Comparison of ENCODE assay signal across 1 cellular context in the genomic region with DNA sequence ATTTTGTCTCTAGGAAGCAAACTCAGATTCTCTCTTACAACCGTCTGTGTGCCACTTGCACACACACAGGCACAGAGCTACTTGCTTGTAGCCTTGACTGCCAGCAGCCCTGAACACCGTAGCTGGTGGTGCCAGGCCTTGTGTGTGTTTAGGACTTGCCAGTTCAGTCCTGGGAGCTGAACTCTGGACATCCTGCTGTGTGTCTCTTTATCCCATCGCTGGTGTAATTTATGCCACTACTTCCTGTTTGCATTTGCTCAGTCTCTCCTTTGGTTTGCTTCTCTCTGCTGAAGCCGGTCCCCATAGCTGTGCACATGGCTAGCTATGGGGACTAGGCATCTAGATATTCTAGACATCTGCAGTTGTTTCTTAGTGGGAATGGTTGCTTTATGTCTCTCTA.
TF ChIP-seq lines count a peak whose summit lies in the region.

No MANE protein-coding gene starts in this region.

TF ChIP-seq in HepG2, 621 proteins besides CTCF, POLR2A, EP300 and RAD21 (continued from another document and continues in another):
- TF ChIP-seq, protein P1, sequence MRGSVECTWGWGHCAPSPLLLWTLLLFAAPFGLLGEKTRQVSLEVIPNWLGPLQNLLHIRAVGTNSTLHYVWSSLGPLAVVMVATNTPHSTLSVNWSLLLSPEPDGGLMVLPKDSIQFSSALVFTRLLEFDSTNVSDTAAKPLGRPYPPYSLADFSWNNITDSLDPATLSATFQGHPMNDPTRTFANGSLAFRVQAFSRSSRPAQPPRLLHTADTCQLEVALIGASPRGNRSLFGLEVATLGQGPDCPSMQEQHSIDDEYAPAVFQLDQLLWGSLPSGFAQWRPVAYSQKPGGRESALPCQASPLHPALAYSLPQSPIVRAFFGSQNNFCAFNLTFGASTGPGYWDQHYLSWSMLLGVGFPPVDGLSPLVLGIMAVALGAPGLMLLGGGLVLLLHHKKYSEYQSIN (CRISPR knock-in tag; IDR thresholded peaks at IDR 0.05; ENCODE audit: borderline replicate concordance) = no peak
- 0 out of 2 replicates have a peak, but pooled peaks have one; percentile 18 for TF ChIP-seq FOSL2 (CRISPR knock-in tag; IDR thresholded peaks at IDR 0.05)
- TF ChIP-seq, protein P2, sequence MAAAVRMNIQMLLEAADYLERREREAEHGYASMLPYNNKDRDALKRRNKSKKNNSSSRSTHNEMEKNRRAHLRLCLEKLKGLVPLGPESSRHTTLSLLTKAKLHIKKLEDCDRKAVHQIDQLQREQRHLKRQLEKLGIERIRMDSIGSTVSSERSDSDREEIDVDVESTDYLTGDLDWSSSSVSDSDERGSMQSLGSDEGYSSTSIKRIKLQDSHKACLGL (CRISPR knock-in tag; IDR thresholded peaks at IDR 0.05) = no peak
- TF ChIP-seq ZNF776 (CRISPR knock-in tag; IDR thresholded peaks at IDR 0.05) = no peak
- TF ChIP-seq YY1 (IDR thresholded peaks at IDR 0.05; ENCODE audit: insufficient read depth, insufficient replicate concordance, low read depth, low read length) = no peak
- no peak for TF ChIP-seq NCOA2 (CRISPR knock-in tag; IDR thresholded peaks at IDR 0.05)
- TF ChIP-seq ZBTB1 (CRISPR knock-in tag; IDR thresholded peaks at IDR 0.05; ENCODE audit: borderline replicate concordance) = no peak
- TF ChIP-seq, protein P3, sequence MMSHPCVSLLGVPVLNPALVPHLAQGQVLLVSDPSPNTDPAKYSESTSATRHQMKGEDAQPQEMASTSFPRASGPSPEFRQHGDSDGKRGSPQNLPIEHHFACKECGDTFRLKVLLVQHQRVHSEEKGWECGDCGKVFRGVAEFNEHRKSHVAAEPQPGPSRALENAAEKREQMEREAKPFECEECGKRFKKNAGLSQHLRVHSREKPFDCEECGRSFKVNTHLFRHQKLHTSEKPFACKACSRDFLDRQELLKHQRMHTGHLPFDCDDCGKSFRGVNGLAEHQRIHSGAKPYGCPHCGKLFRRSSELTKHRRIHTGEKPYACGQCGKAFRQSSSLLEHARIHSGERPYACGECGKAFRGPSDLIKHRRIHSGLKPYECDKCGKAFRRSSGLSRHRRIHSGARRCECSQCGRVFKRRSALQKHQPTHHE (CRISPR knock-in tag; IDR thresholded peaks at IDR 0.05; ENCODE audit: borderline replicate concordance) = no peak
- no peak for TF ChIP-seq HDAC6 (IDR thresholded peaks at IDR 0.05; ENCODE audit: low read depth, low read length)
- TF ChIP-seq, protein P4, sequence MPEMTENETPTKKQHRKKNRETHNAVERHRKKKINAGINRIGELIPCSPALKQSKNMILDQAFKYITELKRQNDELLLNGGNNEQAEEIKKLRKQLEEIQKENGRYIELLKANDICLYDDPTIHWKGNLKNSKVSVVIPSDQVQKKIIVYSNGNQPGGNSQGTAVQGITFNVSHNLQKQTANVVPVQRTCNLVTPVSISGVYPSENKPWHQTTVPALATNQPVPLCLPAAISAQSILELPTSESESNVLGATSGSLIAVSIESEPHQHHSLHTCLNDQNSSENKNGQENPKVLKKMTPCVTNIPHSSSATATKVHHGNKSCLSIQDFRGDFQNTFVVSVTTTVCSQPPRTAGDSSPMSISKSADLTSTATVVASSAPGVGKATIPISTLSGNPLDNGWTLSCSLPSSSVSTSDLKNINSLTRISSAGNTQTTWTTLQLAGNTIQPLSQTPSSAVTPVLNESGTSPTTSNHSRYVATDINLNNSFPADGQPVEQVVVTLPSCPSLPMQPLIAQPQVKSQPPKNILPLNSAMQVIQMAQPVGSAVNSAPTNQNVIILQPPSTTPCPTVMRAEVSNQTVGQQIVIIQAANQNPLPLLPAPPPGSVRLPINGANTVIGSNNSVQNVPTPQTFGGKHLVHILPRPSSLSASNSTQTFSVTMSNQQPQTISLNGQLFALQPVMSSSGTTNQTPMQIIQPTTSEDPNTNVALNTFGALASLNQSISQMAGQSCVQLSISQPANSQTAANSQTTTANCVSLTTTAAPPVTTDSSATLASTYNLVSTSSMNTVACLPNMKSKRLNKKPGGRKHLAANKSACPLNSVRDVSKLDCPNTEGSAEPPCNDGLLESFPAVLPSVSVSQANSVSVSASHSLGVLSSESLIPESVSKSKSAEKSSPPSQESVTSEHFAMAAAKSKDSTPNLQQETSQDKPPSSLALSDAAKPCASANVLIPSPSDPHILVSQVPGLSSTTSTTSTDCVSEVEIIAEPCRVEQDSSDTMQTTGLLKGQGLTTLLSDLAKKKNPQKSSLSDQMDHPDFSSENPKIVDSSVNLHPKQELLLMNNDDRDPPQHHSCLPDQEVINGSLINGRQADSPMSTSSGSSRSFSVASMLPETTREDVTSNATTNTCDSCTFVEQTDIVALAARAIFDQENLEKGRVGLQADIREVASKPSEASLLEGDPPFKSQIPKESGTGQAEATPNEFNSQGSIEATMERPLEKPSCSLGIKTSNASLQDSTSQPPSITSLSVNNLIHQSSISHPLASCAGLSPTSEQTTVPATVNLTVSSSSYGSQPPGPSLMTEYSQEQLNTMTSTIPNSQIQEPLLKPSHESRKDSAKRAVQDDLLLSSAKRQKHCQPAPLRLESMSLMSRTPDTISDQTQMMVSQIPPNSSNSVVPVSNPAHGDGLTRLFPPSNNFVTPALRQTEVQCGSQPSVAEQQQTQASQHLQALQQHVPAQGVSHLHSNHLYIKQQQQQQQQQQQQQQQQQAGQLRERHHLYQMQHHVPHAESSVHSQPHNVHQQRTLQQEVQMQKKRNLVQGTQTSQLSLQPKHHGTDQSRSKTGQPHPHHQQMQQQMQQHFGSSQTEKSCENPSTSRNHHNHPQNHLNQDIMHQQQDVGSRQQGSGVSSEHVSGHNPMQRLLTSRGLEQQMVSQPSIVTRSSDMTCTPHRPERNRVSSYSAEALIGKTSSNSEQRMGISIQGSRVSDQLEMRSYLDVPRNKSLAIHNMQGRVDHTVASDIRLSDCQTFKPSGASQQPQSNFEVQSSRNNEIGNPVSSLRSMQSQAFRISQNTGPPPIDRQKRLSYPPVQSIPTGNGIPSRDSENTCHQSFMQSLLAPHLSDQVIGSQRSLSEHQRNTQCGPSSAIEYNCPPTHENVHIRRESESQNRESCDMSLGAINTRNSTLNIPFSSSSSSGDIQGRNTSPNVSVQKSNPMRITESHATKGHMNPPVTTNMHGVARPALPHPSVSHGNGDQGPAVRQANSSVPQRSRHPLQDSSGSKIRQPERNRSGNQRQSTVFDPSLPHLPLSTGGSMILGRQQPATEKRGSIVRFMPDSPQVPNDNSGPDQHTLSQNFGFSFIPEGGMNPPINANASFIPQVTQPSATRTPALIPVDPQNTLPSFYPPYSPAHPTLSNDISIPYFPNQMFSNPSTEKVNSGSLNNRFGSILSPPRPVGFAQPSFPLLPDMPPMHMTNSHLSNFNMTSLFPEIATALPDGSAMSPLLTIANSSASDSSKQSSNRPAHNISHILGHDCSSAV (CRISPR knock-in tag; IDR thresholded peaks at IDR 0.05; ENCODE audit: borderline replicate concordance) = no peak
- TF ChIP-seq, protein P5, sequence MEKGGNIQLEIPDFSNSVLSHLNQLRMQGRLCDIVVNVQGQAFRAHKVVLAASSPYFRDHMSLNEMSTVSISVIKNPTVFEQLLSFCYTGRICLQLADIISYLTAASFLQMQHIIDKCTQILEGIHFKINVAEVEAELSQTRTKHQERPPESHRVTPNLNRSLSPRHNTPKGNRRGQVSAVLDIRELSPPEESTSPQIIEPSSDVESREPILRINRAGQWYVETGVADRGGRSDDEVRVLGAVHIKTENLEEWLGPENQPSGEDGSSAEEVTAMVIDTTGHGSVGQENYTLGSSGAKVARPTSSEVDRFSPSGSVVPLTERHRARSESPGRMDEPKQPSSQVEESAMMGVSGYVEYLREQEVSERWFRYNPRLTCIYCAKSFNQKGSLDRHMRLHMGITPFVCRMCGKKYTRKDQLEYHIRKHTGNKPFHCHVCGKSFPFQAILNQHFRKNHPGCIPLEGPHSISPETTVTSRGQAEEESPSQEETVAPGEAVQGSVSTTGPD (CRISPR knock-in tag; IDR thresholded peaks at IDR 0.05) = peak; percentile 85
- TF ChIP-seq, protein P6, sequence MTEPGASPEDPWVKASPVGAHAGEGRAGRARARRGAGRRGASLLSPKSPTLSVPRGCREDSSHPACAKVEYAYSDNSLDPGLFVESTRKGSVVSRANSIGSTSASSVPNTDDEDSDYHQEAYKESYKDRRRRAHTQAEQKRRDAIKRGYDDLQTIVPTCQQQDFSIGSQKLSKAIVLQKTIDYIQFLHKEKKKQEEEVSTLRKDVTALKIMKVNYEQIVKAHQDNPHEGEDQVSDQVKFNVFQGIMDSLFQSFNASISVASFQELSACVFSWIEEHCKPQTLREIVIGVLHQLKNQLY (CRISPR knock-in tag; IDR thresholded peaks at IDR 0.05) = no peak
- TF ChIP-seq SRSF1 (optimal IDR thresholded peaks at IDR 0.05; ENCODE audit: low read depth, low read length) = no peak
- TF ChIP-seq MLLT10 (CRISPR knock-in tag; IDR thresholded peaks at IDR 0.05) = no peak
- no peak for TF ChIP-seq ZMAT3 (CRISPR knock-in tag; conservative IDR thresholded peaks at IDR 0.05)
- no peak for TF ChIP-seq TCF7 (IDR thresholded peaks at IDR 0.05; ENCODE audit: low read depth)
- no peak for TF ChIP-seq RFXANK (CRISPR knock-in tag; IDR thresholded peaks at IDR 0.05)
- TF ChIP-seq POLR2AphosphoS2 (IDR thresholded peaks at IDR 0.05; ENCODE audit: low read depth, low read length) = no peak
- TF ChIP-seq, protein P7, sequence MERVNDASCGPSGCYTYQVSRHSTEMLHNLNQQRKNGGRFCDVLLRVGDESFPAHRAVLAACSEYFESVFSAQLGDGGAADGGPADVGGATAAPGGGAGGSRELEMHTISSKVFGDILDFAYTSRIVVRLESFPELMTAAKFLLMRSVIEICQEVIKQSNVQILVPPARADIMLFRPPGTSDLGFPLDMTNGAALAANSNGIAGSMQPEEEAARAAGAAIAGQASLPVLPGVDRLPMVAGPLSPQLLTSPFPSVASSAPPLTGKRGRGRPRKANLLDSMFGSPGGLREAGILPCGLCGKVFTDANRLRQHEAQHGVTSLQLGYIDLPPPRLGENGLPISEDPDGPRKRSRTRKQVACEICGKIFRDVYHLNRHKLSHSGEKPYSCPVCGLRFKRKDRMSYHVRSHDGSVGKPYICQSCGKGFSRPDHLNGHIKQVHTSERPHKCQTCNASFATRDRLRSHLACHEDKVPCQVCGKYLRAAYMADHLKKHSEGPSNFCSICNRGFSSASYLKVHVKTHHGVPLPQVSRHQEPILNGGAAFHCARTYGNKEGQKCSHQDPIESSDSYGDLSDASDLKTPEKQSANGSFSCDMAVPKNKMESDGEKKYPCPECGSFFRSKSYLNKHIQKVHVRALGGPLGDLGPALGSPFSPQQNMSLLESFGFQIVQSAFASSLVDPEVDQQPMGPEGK (CRISPR knock-in tag; IDR thresholded peaks at IDR 0.05) = 0 out of 2 replicates have a peak, but pooled peaks have one; percentile 10
- TF ChIP-seq, protein P8, sequence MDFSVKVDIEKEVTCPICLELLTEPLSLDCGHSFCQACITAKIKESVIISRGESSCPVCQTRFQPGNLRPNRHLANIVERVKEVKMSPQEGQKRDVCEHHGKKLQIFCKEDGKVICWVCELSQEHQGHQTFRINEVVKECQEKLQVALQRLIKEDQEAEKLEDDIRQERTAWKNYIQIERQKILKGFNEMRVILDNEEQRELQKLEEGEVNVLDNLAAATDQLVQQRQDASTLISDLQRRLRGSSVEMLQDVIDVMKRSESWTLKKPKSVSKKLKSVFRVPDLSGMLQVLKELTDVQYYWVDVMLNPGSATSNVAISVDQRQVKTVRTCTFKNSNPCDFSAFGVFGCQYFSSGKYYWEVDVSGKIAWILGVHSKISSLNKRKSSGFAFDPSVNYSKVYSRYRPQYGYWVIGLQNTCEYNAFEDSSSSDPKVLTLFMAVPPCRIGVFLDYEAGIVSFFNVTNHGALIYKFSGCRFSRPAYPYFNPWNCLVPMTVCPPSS (IDR thresholded peaks at IDR 0.05) = no peak
- peak; percentile 61; the same call in 1 of the 2 replicates for TF ChIP-seq GABPB1 (CRISPR knock-in tag; IDR thresholded peaks at IDR 0.05)
- TF ChIP-seq SAP130 (CRISPR knock-in tag; IDR thresholded peaks at IDR 0.05; ENCODE audit: low read depth) = peak; percentile 87
- no peak for TF ChIP-seq PCBP1 (IDR thresholded peaks at IDR 0.05; ENCODE audit: borderline replicate concordance, low read depth, low read length)
- TF ChIP-seq, protein P9, sequence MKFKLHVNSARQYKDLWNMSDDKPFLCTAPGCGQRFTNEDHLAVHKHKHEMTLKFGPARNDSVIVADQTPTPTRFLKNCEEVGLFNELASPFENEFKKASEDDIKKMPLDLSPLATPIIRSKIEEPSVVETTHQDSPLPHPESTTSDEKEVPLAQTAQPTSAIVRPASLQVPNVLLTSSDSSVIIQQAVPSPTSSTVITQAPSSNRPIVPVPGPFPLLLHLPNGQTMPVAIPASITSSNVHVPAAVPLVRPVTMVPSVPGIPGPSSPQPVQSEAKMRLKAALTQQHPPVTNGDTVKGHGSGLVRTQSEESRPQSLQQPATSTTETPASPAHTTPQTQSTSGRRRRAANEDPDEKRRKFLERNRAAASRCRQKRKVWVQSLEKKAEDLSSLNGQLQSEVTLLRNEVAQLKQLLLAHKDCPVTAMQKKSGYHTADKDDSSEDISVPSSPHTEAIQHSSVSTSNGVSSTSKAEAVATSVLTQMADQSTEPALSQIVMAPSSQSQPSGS (CRISPR knock-in tag; IDR thresholded peaks at IDR 0.05) = 0 out of 2 replicates have a peak, but pooled peaks have one; percentile 18
- TF ChIP-seq ZNF264 (CRISPR knock-in tag; IDR thresholded peaks at IDR 0.05) = no peak
- TF ChIP-seq, protein P10, sequence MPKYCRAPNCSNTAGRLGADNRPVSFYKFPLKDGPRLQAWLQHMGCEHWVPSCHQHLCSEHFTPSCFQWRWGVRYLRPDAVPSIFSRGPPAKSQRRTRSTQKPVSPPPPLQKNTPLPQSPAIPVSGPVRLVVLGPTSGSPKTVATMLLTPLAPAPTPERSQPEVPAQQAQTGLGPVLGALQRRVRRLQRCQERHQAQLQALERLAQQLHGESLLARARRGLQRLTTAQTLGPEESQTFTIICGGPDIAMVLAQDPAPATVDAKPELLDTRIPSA (CRISPR knock-in tag; IDR thresholded peaks at IDR 0.05; ENCODE audit: borderline replicate concordance) = no peak
- TF ChIP-seq GFI1 (CRISPR knock-in tag; IDR thresholded peaks at IDR 0.05; ENCODE audit: borderline replicate concordance) = no peak
- TF ChIP-seq YEATS2 (CRISPR knock-in tag; IDR thresholded peaks at IDR 0.05; ENCODE audit: borderline replicate concordance) = no peak
- TF ChIP-seq ZMYM2 (CRISPR knock-in tag; IDR thresholded peaks at IDR 0.05) = no peak
- peak; percentile 50; the same call in 1 of the 2 replicates for TF ChIP-seq PITX1 (CRISPR knock-in tag; IDR thresholded peaks at IDR 0.05)
- TF ChIP-seq, protein P11, sequence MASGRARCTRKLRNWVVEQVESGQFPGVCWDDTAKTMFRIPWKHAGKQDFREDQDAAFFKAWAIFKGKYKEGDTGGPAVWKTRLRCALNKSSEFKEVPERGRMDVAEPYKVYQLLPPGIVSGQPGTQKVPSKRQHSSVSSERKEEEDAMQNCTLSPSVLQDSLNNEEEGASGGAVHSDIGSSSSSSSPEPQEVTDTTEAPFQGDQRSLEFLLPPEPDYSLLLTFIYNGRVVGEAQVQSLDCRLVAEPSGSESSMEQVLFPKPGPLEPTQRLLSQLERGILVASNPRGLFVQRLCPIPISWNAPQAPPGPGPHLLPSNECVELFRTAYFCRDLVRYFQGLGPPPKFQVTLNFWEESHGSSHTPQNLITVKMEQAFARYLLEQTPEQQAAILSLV (CRISPR knock-in tag; IDR thresholded peaks at IDR 0.05; ENCODE audit: borderline replicate concordance) = no peak
- no peak for TF ChIP-seq RFX1 (IDR thresholded peaks at IDR 0.05)
- TF ChIP-seq HNRNPL (IDR thresholded peaks at IDR 0.05; ENCODE audit: low read depth, low read length) = peak; percentile 84
- TF ChIP-seq, protein P12, sequence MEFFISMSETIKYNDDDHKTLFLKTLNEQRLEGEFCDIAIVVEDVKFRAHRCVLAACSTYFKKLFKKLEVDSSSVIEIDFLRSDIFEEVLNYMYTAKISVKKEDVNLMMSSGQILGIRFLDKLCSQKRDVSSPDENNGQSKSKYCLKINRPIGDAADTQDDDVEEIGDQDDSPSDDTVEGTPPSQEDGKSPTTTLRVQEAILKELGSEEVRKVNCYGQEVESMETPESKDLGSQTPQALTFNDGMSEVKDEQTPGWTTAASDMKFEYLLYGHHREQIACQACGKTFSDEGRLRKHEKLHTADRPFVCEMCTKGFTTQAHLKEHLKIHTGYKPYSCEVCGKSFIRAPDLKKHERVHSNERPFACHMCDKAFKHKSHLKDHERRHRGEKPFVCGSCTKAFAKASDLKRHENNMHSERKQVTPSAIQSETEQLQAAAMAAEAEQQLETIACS (CRISPR knock-in tag; IDR thresholded peaks at IDR 0.05) = no peak
